In genomic region chr18:49685231-49685942, GRCh38 we compare ENCODE assay signal across 24 cellular contexts.
A peak's percentile ranks its signal among the peaks of the same experiment; 100 is the strongest.
DNase-seq lines count a peak whose midpoint lies in the region; ATAC-seq, FAIRE-seq and TF ChIP-seq lines count a peak whose summit lies in the region.
"Had no signal": no experiment of that assay in that cellular context is flagged by ENCODE, and none has a peak within 500 bp of the region (broad histone marks: within the 10 kb centered on the region; RNA-seq: fewer than 3 reads in every experiment).

No MANE protein-coding gene starts in this region.

- no peak overlapping the region for H3K4me3 ChIP-seq in mesenchymal stem cell (ENCODE audit: insufficient read depth in 1 of 2, low read depth in 1 of 2, low read length in 2 of 2)
- H3K4me3 ChIP-seq: BLaER1 treated with 17β-estradiol and CSF1 and Interleukin-3, amounts not matched to agents 10 nM and 100 nM; esophagus muscularis mucosa; K562; SJCRH30; suprapubic skin had no signal

- H3K79me1 ChIP-seq in mesenchymal stem cell (replicated peaks; ENCODE audit: low read length, poor library complexity, severe bottlenecking), result no peaks in the 10 kb centered on the region

- H3K27ac Mint-ChIP-seq in stimulated activated effector memory CD8-positive, alpha-beta T cell treated with anti-CD3 and anti-CD28 coated beads, Interleukin-12 subunit alpha, Interleukin-12 subunit beta, amount 100 ng/mL, for 72 hours, result no peak overlapping the region

- peak overlapping the region in 1 of 2 experiments; percentile 46 for H3K18ac ChIP-seq in mesenchymal stem cell (ENCODE audit: low read depth in 1 of 2, low read length in 2 of 2)

- H3K4me2 ChIP-seq in mesenchymal stem cell (ENCODE audit: low read length, poor library complexity, severe bottlenecking), result no peak overlapping the region
- H3K4me2 ChIP-seq: BLaER1 treated with 17β-estradiol and CSF1 and Interleukin-3, amounts not matched to agents 10 nM and 100 nM had no signal

- no peaks in the 10 kb centered on the region for H3K27me3 ChIP-seq in mesenchymal stem cell (ENCODE audit: control insufficient read depth in 1 of 2, insufficient read depth in 1 of 2, low read length in 2 of 2)
- H3K27me3 ChIP-seq: BLaER1 treated with 17β-estradiol and CSF1 and Interleukin-3, amounts not matched to agents 10 nM and 100 nM; esophagus muscularis mucosa; SJCRH30; suprapubic skin had no signal

- no peak for ATAC-seq in stimulated activated effector memory CD8-positive, alpha-beta T cell treated with anti-CD3 and anti-CD28 coated beads, Interleukin-12 subunit alpha, Interleukin-12 subunit beta, amount 100 ng/mL, for 72 hours
- ATAC-seq in HG03159 (IDR thresholded peaks at IDR 0.05; ENCODE audit: unreplicated experiment), result no peak
- ATAC-seq: K562, left ventricle myocardium superior had no signal

- peaks cover 5% of the 10 kb centered on the region for H3K9me3 ChIP-seq in mesenchymal stem cell (ENCODE audit: control insufficient read depth, low read length)
- H3K9me3 ChIP-seq: BLaER1 treated with 17β-estradiol and CSF1 and Interleukin-3, amounts not matched to agents 10 nM and 100 nM; esophagus muscularis mucosa; SJCRH30; suprapubic skin had no signal

- H3K36me3 Mint-ChIP-seq in stimulated activated effector memory CD8-positive, alpha-beta T cell treated with anti-CD3 and anti-CD28 coated beads, Interleukin-12 subunit alpha, Interleukin-12 subunit beta, amount 100 ng/mL, for 72 hours, result no peaks in the 10 kb centered on the region

- H3K4me3 Mint-ChIP-seq in stimulated activated effector memory CD8-positive, alpha-beta T cell treated with anti-CD3 and anti-CD28 coated beads, Interleukin-12 subunit alpha, Interleukin-12 subunit beta, amount 100 ng/mL, for 72 hours, result no peak overlapping the region

- no peak overlapping the region for H2BK120ac ChIP-seq in mesenchymal stem cell (ENCODE audit: low read depth, low read length)

- H2AFZ ChIP-seq in mesenchymal stem cell (ENCODE audit: low read depth, low read length), result no peak overlapping the region

- no peak overlapping the region for H2BK5ac ChIP-seq in mesenchymal stem cell (ENCODE audit: low read depth, low read length, poor library complexity, severe bottlenecking)

- TF ChIP-seq POLR2A in GM12892 (IDR thresholded peaks at IDR 0.05; ENCODE audit: low read depth, low read length), result no peak

- no peak overlapping the region for H3K23ac ChIP-seq in mesenchymal stem cell (ENCODE audit: low read length in 2 of 2)

- peak overlapping the region in 1 of 2 experiments; percentile 78 for H3K4ac ChIP-seq in mesenchymal stem cell (ENCODE audit: low read depth in 1 of 2, low read length in 2 of 2)

- TF ChIP-seq CTCF in GM20000 (IDR thresholded peaks at IDR 0.05; ENCODE audit: extremely low read depth, missing control alignments), result no peak

- no peak overlapping the region for H3K9ac ChIP-seq in mesenchymal stem cell (ENCODE audit: low read length)
- H3K9ac ChIP-seq: BLaER1 treated with 17β-estradiol and CSF1 and Interleukin-3, amounts not matched to agents 10 nM and 100 nM had no signal

- no peak overlapping the region for H2BK15ac ChIP-seq in mesenchymal stem cell (ENCODE audit: low read depth, poor library complexity, severe bottlenecking)

- H3K27ac ChIP-seq in epithelial cell of prostate (no peak overlapping the region), mesenchymal stem cell (ENCODE audit: low read length, poor library complexity, severe bottlenecking) (no peak overlapping the region)
- H3K27ac ChIP-seq: BLaER1 treated with 17β-estradiol and CSF1 and Interleukin-3, amounts not matched to agents 10 nM and 100 nM; esophagus muscularis mucosa; SJCRH30; suprapubic skin; WERI-Rb-1 had no signal

- FAIRE-seq in GM12892 (lab: Jason Lieb, UNC), result no peak
- FAIRE-seq: GM18507, K562 had no signal

- no peak overlapping the region for H2AK5ac ChIP-seq in mesenchymal stem cell (ENCODE audit: low read length, severe bottlenecking)

- 83% methylated on average over 6 of the region's 6 CpGs for WGBS in mesenchymal stem cell

- no peaks in the 10 kb centered on the region for H3K9me3 Mint-ChIP-seq in stimulated activated effector memory CD8-positive, alpha-beta T cell treated with anti-CD3 and anti-CD28 coated beads, Interleukin-12 subunit alpha, Interleukin-12 subunit beta, amount 100 ng/mL, for 72 hours

- H3K4me1 ChIP-seq in mesenchymal stem cell (ENCODE audit: control insufficient read depth, insufficient read depth, low read depth, low read length), result peaks cover 2% of the 10 kb centered on the region
- H3K4me1 ChIP-seq: BLaER1 treated with 17β-estradiol and CSF1 and Interleukin-3, amounts not matched to agents 10 nM and 100 nM; esophagus muscularis mucosa; SJCRH30; suprapubic skin had no signal

- peaks cover 13% of the 10 kb centered on the region for H3K4me1 Mint-ChIP-seq in stimulated activated effector memory CD8-positive, alpha-beta T cell treated with anti-CD3 and anti-CD28 coated beads, Interleukin-12 subunit alpha, Interleukin-12 subunit beta, amount 100 ng/mL, for 72 hours

- no peak overlapping the region for H3K14ac ChIP-seq in mesenchymal stem cell (ENCODE audit: low read length in 2 of 2)

- H2BK12ac ChIP-seq in mesenchymal stem cell (ENCODE audit: low read length in 2 of 2), result no peak overlapping the region

- no peaks in the 10 kb centered on the region for H3K36me3 ChIP-seq in mesenchymal stem cell (ENCODE audit: control insufficient read depth in 1 of 2, insufficient read depth in 2 of 2, low read depth in 1 of 2, low read length in 2 of 2)
- H3K36me3 ChIP-seq: BLaER1 treated with 17β-estradiol and CSF1 and Interleukin-3, amounts not matched to agents 10 nM and 100 nM; esophagus muscularis mucosa; SJCRH30; suprapubic skin; WERI-Rb-1 had no signal

- peak; percentile 16 for DNase-seq in Daoy (ENCODE audit: low read depth)
- peak; percentile 10 for DNase-seq in epithelial cell of prostate (ENCODE audit: low read depth, low spot score)
- DNase-seq in mesenchymal stem cell, result peak; percentile 54
- no peak for DNase-seq in stimulated activated effector memory CD8-positive, alpha-beta T cell treated with anti-CD3 and anti-CD28 coated beads, Interleukin-12 subunit alpha, Interleukin-12 subunit beta, amount 100 ng/mL, for 72 hours (ENCODE audit: low spot score in 2 of 2)
- no peak for DNase-seq in GM20000 (ENCODE audit: low spot score)
- DNase-seq in GM12892 (ENCODE audit: insufficient read length), result no peak
- DNase-seq: ACHN; activated CD4-positive, alpha-beta T cell treated with anti-CD3 and anti-CD28 coated beads, Interleukin-2, amount 50 U/mL, for 1 hour; activated effector memory CD4-positive, alpha-beta T cell treated with Interleukin-2 at 50 U/mL for 16 hours; central memory CD4-positive, alpha-beta T cell; glutamatergic neuron; left ventricle myocardium superior; nucleus accumbens; OCI-M1; SJCRH30; stimulated activated CD4-positive, alpha-beta T cell treated with anti-CD3 and anti-CD28 coated beads, Interleukin-15, amount 100 ng/mL, for 24 hours; WERI-Rb-1 had no signal

- peak overlapping the region; percentile 67 for H4K8ac ChIP-seq in mesenchymal stem cell (ENCODE audit: low read length)

- no peak overlapping the region for H4K91ac ChIP-seq in mesenchymal stem cell (ENCODE audit: low read length)

TF ChIP-seq in PFSK-1, 5 proteins besides CTCF, POLR2A, EP300 and RAD21:
- TF ChIP-seq POLR2AphosphoS5 (IDR thresholded peaks at IDR 0.05; ENCODE audit: low read depth, low read length), result peak; percentile 57; the same call in 1 of the 2 replicates
- no peak for TF ChIP-seq REST (IDR thresholded peaks at IDR 0.05; ENCODE audit: insufficient read depth in 1 of 2, low read depth in 2 of 2, low read length in 2 of 2)

Comparison
In these comparisons a context has a peak if more than half of its experiments do, and no peak if none do; other contexts are left out.
1. DNase-seq: peak in Daoy (single experiment), epithelial cell of prostate (single experiment) and mesenchymal stem cell (single experiment); none in stimulated activated effector memory CD8-positive, alpha-beta T cell treated with anti-CD3 and anti-CD28 coated beads, Interleukin-12 subunit alpha, Interleukin-12 subunit beta, amount 100 ng/mL, for 72 hours (0 of 2), GM20000 (single experiment) and GM12892 (single experiment).